ENCODE assay signal across 8 cellular contexts in genomic region chr9:92097997-92098482, GRCh38. TPM values are rescaled to one million over a fixed set of nuclear protein-coding genes. Genes with fewer than 3 reads are reported as not detected.
DNase-seq lines count a peak whose midpoint lies in the region; ATAC-seq and TF ChIP-seq lines count a peak whose summit lies in the region.

No MANE protein-coding gene starts in this region.

- peak in 2 of 3 donors; percentile 60 to 67 for TF ChIP-seq POLR2A in body of pancreas (IDR thresholded peaks at IDR 0.05)

- peak in 29 of 34 experiments; percentile 9 to 68 (median 37) for DNase-seq in T-cell
- DNase-seq in body of pancreas, result peak; percentile 97 to 99 (median 97)
- peak; percentile 60 for DNase-seq in inferior parietal cortex (ENCODE audit: extremely low spot score)
- peak; percentile 45 to 49 for DNase-seq in stimulated activated CD4-positive, alpha-beta T cell treated with anti-CD3 and anti-CD28 coated beads, Interleukin-2, amount 100 ng/mL, for 24 hours
- no peak for DNase-seq in NK-92 (lab: John Stamatoyannopoulos, UW; ENCODE audit: unreplicated experiment)
- no peak for DNase-seq in NCI-H2107 treated with DMSO at 0.1 percent for 48 hours (lab: John Stamatoyannopoulos, UW; ENCODE audit: unreplicated experiment)
- DNase-seq in NCI-H524 (lab: John Stamatoyannopoulos, UW), result no peak

- no peaks in the 10 kb centered on the region for H3K27me3 Mint-ChIP-seq in T-cell

- no peaks in the 10 kb centered on the region for H3K27me3 ChIP-seq in body of pancreas

- peaks cover 48 to 65% (median 64%) of the 10 kb centered on the region in 3 donors for H3K4me1 Mint-ChIP-seq in T-cell

- peak overlapping the region in 3 of 4 donors; percentile 2 to 52 (median 49) for H3K27ac ChIP-seq in body of pancreas

- H3K9me3 Mint-ChIP-seq in T-cell, result peaks cover 0 to 11% (median 0%) of the 10 kb centered on the region in 3 donors

- CTCF ChIA-PET in T-cell (lab: Charles Lee), result no interaction called here

- intact Hi-C loops in body of pancreas (cut with DNase I), result no loop called here

- POLR2A ChIA-PET in T-cell (lab: Charles Lee), result no interaction called here

- 23 to 41% methylated on average over 26 of the region's 26 CpGs for WGBS in body of pancreas, 2 donors

- H3K36me3 Mint-ChIP-seq in T-cell, result peaks cover 54% of the 10 kb centered on the region

- H3K27ac Mint-ChIP-seq in T-cell, result peak overlapping the region in 1 of 2 donors; percentile 77

- H3K4me3 Mint-ChIP-seq in T-cell, result peak overlapping the region; percentile 48 to 65 (median 52)

- ATAC-seq in T-cell (replicated peaks in 1 of 4), result peak in 2 of 4 experiments; percentile 36 to 58
- peak; percentile 99 for ATAC-seq in body of pancreas
- no peak for ATAC-seq in GM21381 (IDR thresholded peaks at IDR 0.05; ENCODE audit: unreplicated experiment)

- peak in 1 of 7 experiments; percentile 14 for TF ChIP-seq CTCF in body of pancreas (IDR thresholded peaks at IDR 0.05)

- no peaks in the 10 kb centered on the region for H3K36me3 ChIP-seq in body of pancreas (replicated peaks in 1 of 2; ENCODE audit: insufficient read depth in 1 of 2, low read depth in 2 of 2)

- no peaks in the 10 kb centered on the region for H3K9me3 ChIP-seq in body of pancreas

- H3K4me3 ChIP-seq in body of pancreas, result no peak overlapping the region

- peaks cover 10% of the 10 kb centered on the region for H3K4me1 ChIP-seq in body of pancreas

RNA-seq across cellular contexts. Expression of gene SPTLC1, which starts 17.2 kb away (rescaled TPM):
- total RNA-seq in T-cell, result 10 to 100 TPM; 40.5 to 51.1 (median 46.1) TPM
- total RNA-seq in body of pancreas, result 10 to 100 TPM; 34.9 to 36.1 TPM

Comparison
In these comparisons a context has a peak if more than half of its experiments do, and no peak if none do; other contexts are left out.
1. DNase-seq: peak in T-cell (29 of 34), body of pancreas (4 of 4), inferior parietal cortex (single experiment) and stimulated activated CD4-positive, alpha-beta T cell treated with anti-CD3 and anti-CD28 coated beads, Interleukin-2, amount 100 ng/mL, for 24 hours (2 of 2); none in NK-92 (single experiment), NCI-H2107 treated with DMSO at 0.1 percent for 48 hours (single experiment) and NCI-H524 (0 of 2).